In the genomic region with DNA sequence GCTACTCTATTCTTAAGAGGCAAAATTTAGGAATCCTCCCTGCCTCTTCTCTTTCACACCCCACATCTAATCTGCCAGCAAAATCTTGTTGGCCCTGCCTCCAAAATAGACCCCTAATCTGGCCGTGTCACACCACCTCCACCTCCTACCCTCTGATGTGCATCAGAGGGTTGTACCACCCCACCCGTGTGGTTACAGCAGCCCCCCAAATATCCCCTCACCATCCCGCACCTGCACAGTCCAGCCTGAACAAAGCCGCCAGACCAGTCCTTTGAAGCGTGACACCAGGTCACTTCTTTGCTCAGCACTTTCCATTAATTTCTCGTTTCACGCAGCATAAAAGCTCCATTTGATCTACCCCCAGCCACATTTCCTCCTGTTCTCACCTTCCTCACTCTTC, we compare ENCODE assay signal across 10 cellular contexts. TPM values are rescaled to one million over a fixed set of nuclear protein-coding genes. Genes with fewer than 3 reads are reported as not detected.
DNase-seq lines count a peak whose midpoint lies in the region; ATAC-seq and TF ChIP-seq lines count a peak whose summit lies in the region.
"Had no signal": no experiment of that assay in that cellular context is flagged by ENCODE, and none has a peak within 500 bp of the region (broad histone marks: within the 10 kb centered on the region; RNA-seq: fewer than 3 reads in every experiment).

No MANE protein-coding gene starts in this region.

- no peaks in the 10 kb centered on the region for H4K20me1 ChIP-seq in SK-N-SH (ENCODE audit: insufficient read depth)

- peaks cover 0 to 27% of the 10 kb centered on the region in 2 experiments; a peak in 1 of 4 replicates for H3K4me1 ChIP-seq in SK-N-SH (ENCODE audit: control insufficient read depth in 1 of 2, insufficient read depth in 2 of 2, low read depth in 1 of 2, low read length in 1 of 2)
- peaks cover 19% of the 10 kb centered on the region for H3K4me1 ChIP-seq in iPS-20b (ENCODE audit: insufficient read depth, low read length)
- H3K4me1 ChIP-seq in spleen, result peaks cover 16 to 47% (median 36%) of the 10 kb centered on the region in 6 donors

- H3K4me2 ChIP-seq in SK-N-SH, result peak overlapping the region; percentile 59; the same call in 1 of the 2 replicates

- 96% methylated on average over 7 of the region's 7 CpGs for WGBS in SK-N-SH (ENCODE audit: low lambda C conversion rate)
- 81 to 89% (median 85%) methylated on average over 7 of the region's 7 CpGs for WGBS in spleen, 5 donors

- H3K27me3 ChIP-seq in SK-N-SH (ENCODE audit: insufficient read depth) (no peaks in the 10 kb centered on the region), iPS-20b (ENCODE audit: insufficient read depth, low read length) (peaks cover 31% of the 10 kb centered on the region), spleen (replicated peaks in 1 of 7) (no peaks in the 10 kb centered on the region)

- H3K9me3 Mint-ChIP-seq in activated CD4-positive, alpha-beta memory T cell treated with anti-CD3 and anti-CD28 coated beads, Interleukin-2, amount 10 ng/mL, durations not matched to agents 7 days and 5 days, result no peaks in the 10 kb centered on the region

- H3K9ac ChIP-seq in SK-N-SH (no peak overlapping the region), iPS-20b (ENCODE audit: low read depth, low read length) (no peak overlapping the region)

- no peaks in the 10 kb centered on the region for H3K9me2 ChIP-seq in SK-N-SH

- peak overlapping the region; percentile 57 for H3K4me3 Mint-ChIP-seq in activated CD4-positive, alpha-beta memory T cell treated with anti-CD3 and anti-CD28 coated beads, Interleukin-2, amount 10 ng/mL, durations not matched to agents 7 days and 5 days

- peaks cover 46% of the 10 kb centered on the region for H3K4me1 Mint-ChIP-seq in activated CD4-positive, alpha-beta memory T cell treated with anti-CD3 and anti-CD28 coated beads, Interleukin-2, amount 10 ng/mL, durations not matched to agents 7 days and 5 days

- POLR2A ChIA-PET in SK-N-SH (lab: Yijun Ruan, JAX), result no interaction called here
- POLR2A ChIA-PET in activated CD4-positive, alpha-beta memory T cell treated with anti-CD3 and anti-CD28 coated beads, Interleukin-2, amount 10 ng/mL, durations not matched to agents 7 days and 5 days (lab: Charles Lee), result interaction anchor here (1.0 to 2.0 kb wide), 4 partner anchors 10 to 21 kb away, joined by 3 to 8 read pairs (median 6); no protein-coding TSS in a partner anchor

- no peak for TF ChIP-seq RAD21 in SK-N-SH (IDR thresholded peaks at IDR 0.05; ENCODE audit: low read length)

- no peaks in the 10 kb centered on the region for H3F3A ChIP-seq in SK-N-SH (replicated peaks; ENCODE audit: insufficient read depth)

- no peak for TF ChIP-seq EP300 in SK-N-SH (IDR thresholded peaks at IDR 0.05; ENCODE audit: borderline replicate concordance in 1 of 2, low read depth in 1 of 2, low read length in 1 of 2)

- H3K27ac Mint-ChIP-seq in activated CD4-positive, alpha-beta memory T cell treated with anti-CD3 and anti-CD28 coated beads, Interleukin-2, amount 10 ng/mL, durations not matched to agents 7 days and 5 days, result no peak overlapping the region

- H3K27ac ChIP-seq in SK-N-SH (ENCODE audit: low read depth in 2 of 2, low read length in 1 of 2) (peak overlapping the region in 1 of 2 experiments; percentile 80; a peak in 1 of 4 replicates), iPS-20b (ENCODE audit: low read length) (no peak overlapping the region), spleen (peak overlapping the region in 6 of 8 donors; percentile 90 to 98 (median 96))

- no peak for TF ChIP-seq CTCF in SK-N-SH (IDR thresholded peaks at IDR 0.05)
- TF ChIP-seq CTCF in spleen (IDR thresholded peaks at IDR 0.05 in 8 of 11, conservative IDR thresholded peaks at IDR 0.05 in 3 of 11), result no peak

- CTCF ChIA-PET in SK-N-SH (lab: Yijun Ruan, JAX), result interaction anchor here (1.5 kb wide), 1 partner anchor 14 kb away, joined by 3 read pairs; no protein-coding TSS in a partner anchor
- CTCF ChIA-PET in activated CD4-positive, alpha-beta memory T cell treated with anti-CD3 and anti-CD28 coated beads, Interleukin-2, amount 10 ng/mL, durations not matched to agents 7 days and 5 days (lab: Charles Lee), result interaction anchor here (1.1 to 1.3 kb wide), 2 partner anchors 15 to 40 kb away, joined by 3 read pairs; no protein-coding TSS in a partner anchor

- peaks cover 41% of the 10 kb centered on the region for H3K79me2 ChIP-seq in SK-N-SH (ENCODE audit: insufficient read depth)

- ATAC-seq in SK-N-SH treated with all-trans-retinoic acid at 6 μM for 48 hours, result no peak
- ATAC-seq in HG03442 (IDR thresholded peaks at IDR 0.05; ENCODE audit: unreplicated experiment), result no peak
- ATAC-seq in HG02981 (IDR thresholded peaks at IDR 0.05; ENCODE audit: unreplicated experiment), result no peak

- peaks cover 21% of the 10 kb centered on the region for H3K36me3 Mint-ChIP-seq in activated CD4-positive, alpha-beta memory T cell treated with anti-CD3 and anti-CD28 coated beads, Interleukin-2, amount 10 ng/mL, durations not matched to agents 7 days and 5 days (ENCODE audit: low read depth)

- H2AFZ ChIP-seq in SK-N-SH (ENCODE audit: low read depth), result peak overlapping the region; percentile 99; the same call in 1 of the 2 replicates

- H3K36me3 ChIP-seq in SK-N-SH (replicated peaks in 1 of 2; ENCODE audit: control insufficient read depth in 1 of 2, insufficient read depth in 2 of 2, low read length in 1 of 2) (no peaks in the 10 kb centered on the region), iPS-20b (ENCODE audit: insufficient read depth, low read depth, low read length) (no peaks in the 10 kb centered on the region), spleen (no peaks in the 10 kb centered on the region)

- no peak for TF ChIP-seq POLR2A in spleen (IDR thresholded peaks at IDR 0.05)

- no peaks in the 10 kb centered on the region for H3K9me3 ChIP-seq in SK-N-SH
- no peaks in the 10 kb centered on the region for H3K9me3 ChIP-seq in iPS-20b (ENCODE audit: insufficient read depth, low read depth, low read length)
- no peaks in the 10 kb centered on the region for H3K9me3 ChIP-seq in spleen

- peak overlapping the region in 1 of 2 experiments; percentile 77; a peak in 2 of 4 replicates for H3K4me3 ChIP-seq in SK-N-SH (ENCODE audit: low read depth in 2 of 2, low read length in 1 of 2)
- H3K4me3 ChIP-seq in iPS-20b (ENCODE audit: low read length), result peak overlapping the region; percentile 52; the same call in 1 of the 2 replicates
- H3K4me3 ChIP-seq in spleen, result peak overlapping the region in 4 of 8 donors; percentile 85 to 96 (median 89)

- peaks cover 5% of the 10 kb centered on the region for H3K27me3 Mint-ChIP-seq in activated CD4-positive, alpha-beta memory T cell treated with anti-CD3 and anti-CD28 coated beads, Interleukin-2, amount 10 ng/mL, durations not matched to agents 7 days and 5 days

- intact Hi-C loops in spleen (cut with DNase I; ENCODE audit: low total_unique reads), result no loop called here

- DNase-seq in SK-N-SH, result no peak
- no peak for DNase-seq in activated CD4-positive, alpha-beta memory T cell treated with anti-CD3 and anti-CD28 coated beads, Interleukin-2, amount 10 ng/mL, durations not matched to agents 7 days and 5 days
- DNase-seq in spleen, result peak; percentile 77
- DNase-seq in SHP77 treated with DMSO at 0.1 percent for 48 hours (lab: John Stamatoyannopoulos, UW), result no peak
- DNase-seq: central memory CD4-positive, alpha-beta T cell; NCI-H1417 treated with DMSO at 0.1 percent for 48 hours had no signal

TF ChIP-seq in SK-N-SH, 30 proteins besides CTCF, POLR2A, EP300 and RAD21 (continues in another document):
- TF ChIP-seq ELF1 (IDR thresholded peaks at IDR 0.05), result no peak
- no peak for TF ChIP-seq YY1 (IDR thresholded peaks at IDR 0.05; ENCODE audit: low read depth)
- TF ChIP-seq, protein P1, sequence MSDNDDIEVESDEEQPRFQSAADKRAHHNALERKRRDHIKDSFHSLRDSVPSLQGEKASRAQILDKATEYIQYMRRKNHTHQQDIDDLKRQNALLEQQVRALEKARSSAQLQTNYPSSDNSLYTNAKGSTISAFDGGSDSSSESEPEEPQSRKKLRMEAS (IDR thresholded peaks at IDR 0.05; ENCODE audit: low read depth), result no peak
- TF ChIP-seq FOXM1 (IDR thresholded peaks at IDR 0.05; ENCODE audit: low read depth), result no peak
- TF ChIP-seq, protein P2, sequence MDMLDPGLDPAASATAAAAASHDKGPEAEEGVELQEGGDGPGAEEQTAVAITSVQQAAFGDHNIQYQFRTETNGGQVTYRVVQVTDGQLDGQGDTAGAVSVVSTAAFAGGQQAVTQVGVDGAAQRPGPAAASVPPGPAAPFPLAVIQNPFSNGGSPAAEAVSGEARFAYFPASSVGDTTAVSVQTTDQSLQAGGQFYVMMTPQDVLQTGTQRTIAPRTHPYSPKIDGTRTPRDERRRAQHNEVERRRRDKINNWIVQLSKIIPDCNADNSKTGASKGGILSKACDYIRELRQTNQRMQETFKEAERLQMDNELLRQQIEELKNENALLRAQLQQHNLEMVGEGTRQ (IDR thresholded peaks at IDR 0.05; ENCODE audit: borderline replicate concordance, low read depth, low read length), result no peak
- TF ChIP-seq CHD2 (IDR thresholded peaks at IDR 0.05; ENCODE audit: low read length, partially characterized antibody), result no peak

TF ChIP-seq in SK-N-SH treated with all-trans-retinoic acid at 6 μM for 48 hours, 23 proteins besides CTCF, POLR2A, EP300 and RAD21 (continues in another document):
- TF ChIP-seq ZNF70 (CRISPR knock-in tag; IDR thresholded peaks at IDR 0.05) (no peak), CREB5 (CRISPR knock-in tag; IDR thresholded peaks at IDR 0.05; ENCODE audit: low read depth) (no peak), SNAI2 (CRISPR knock-in tag; IDR thresholded peaks at IDR 0.05) (no peak)

RNA-seq across cellular contexts. Expression of gene XPNPEP1, which starts 0.8 kb away (rescaled TPM):
- polyA plus RNA-seq in SK-N-SH (2012; rRNA removed) (167 and 190 TPM in 2 replicates), spleen (10 to 100 TPM; 23.1 to 29.5 (median 26.2) TPM)
- polyA plus RNA-seq in SK-N-SH (2012; cell fraction: cytosol; rRNA removed), result 122 and 146 TPM in 2 replicates
- polyA plus RNA-seq in SK-N-SH (2012; cell fraction: nucleus; rRNA removed), result 264 and 305 TPM in 2 replicates
- 10 to 100 TPM; 78.7 to 90.3 TPM for total RNA-seq in activated CD4-positive, alpha-beta memory T cell treated with anti-CD3 and anti-CD28 coated beads, Interleukin-2, amount 10 ng/mL, durations not matched to agents 7 days and 5 days
- total RNA-seq in spleen, result 10 to 100 TPM; 51.0 to 97.1 (median 64.8) TPM
